ENCODE assay signal across 10 cellular contexts in genomic region chr12:55842681-55843429, GRCh38. TPM values are rescaled to one million over a fixed set of nuclear protein-coding genes. Genes with fewer than 3 reads are reported as not detected.
DNase-seq lines count a peak whose midpoint lies in the region; ATAC-seq, FAIRE-seq and TF ChIP-seq lines count a peak whose summit lies in the region.
"Had no signal": no experiment of that assay in that cellular context is flagged by ENCODE, and none has a peak within 500 bp of the region (broad histone marks: within the 10 kb centered on the region; RNA-seq: fewer than 3 reads in every experiment).

Gene MMP19 (minus strand): TSS chr12:55842936. CDS start chr12:55842830, 106 bp downstream.

- H3K36me3 ChIP-seq in RWPE2 (ENCODE audit: low read depth) (no peaks in the 10 kb centered on the region), pancreas (no peaks in the 10 kb centered on the region)

- H3K4me1 ChIP-seq in RWPE2 (ENCODE audit: insufficient read depth, poor library complexity, severe bottlenecking) (peaks cover 11% of the 10 kb centered on the region), pancreas (no peaks in the 10 kb centered on the region)

- H3K4me3 ChIP-seq in RWPE2 (ENCODE audit: severe bottlenecking) (peak within 1 kb of the TSS; percentile 8), fibroblast of villous mesenchyme (ENCODE audit: low read depth, low read length) (peak within 1 kb of the TSS; percentile 75), pancreas (peak within 1 kb of the TSS in 1 of 4 donors; percentile 12)

- ATAC-seq in RWPE2 (ENCODE audit: low read depth) (peak; percentile 65), pancreas (peak in 3 of 4 donors; percentile 51 to 55 (median 53)), GM19328 (IDR thresholded peaks at IDR 0.05; ENCODE audit: unreplicated experiment) (no peak), GM18907 (IDR thresholded peaks at IDR 0.05; ENCODE audit: unreplicated experiment) (no peak)

- intact Hi-C loops in pancreas (cut with DNase I) = no loop called here

- H3K27ac ChIP-seq in RWPE2 (ENCODE audit: poor library complexity, severe bottlenecking) = peak within 1 kb of the TSS; percentile 35
- no peak within 1 kb of the TSS for H3K27ac ChIP-seq in pancreas

- DNase-seq in EH (ENCODE audit: low read depth) (peak; percentile 84), RWPE2 (ENCODE audit: low spot score) (no peak), fibroblast of villous mesenchyme (ENCODE audit: low read depth) (peak; percentile 86), pancreas (no peak), DMS53 treated with DMSO at 0.1 percent for 48 hours (lab: John Stamatoyannopoulos, UW; ENCODE audit: unreplicated experiment) (no peak), NK-92 (lab: John Stamatoyannopoulos, UW; ENCODE audit: unreplicated experiment) (no peak)
- DNase-seq: activated T-cell treated with anti-CD3 and anti-CD28 coated beads, Interleukin-2, amount 50 U/mL, for 1 hour had no signal

- WGBS in pancreas, 2 donors = 62 to 66% methylated on average over 8 to 10 of the region's 10 CpGs

- no peaks in the 10 kb centered on the region for H3K27me3 ChIP-seq in RWPE2 (ENCODE audit: insufficient read depth, poor library complexity, severe bottlenecking)
- no peaks in the 10 kb centered on the region for H3K27me3 ChIP-seq in pancreas

- H3K9me3 ChIP-seq in RWPE2 (ENCODE audit: severe bottlenecking) (no peaks in the 10 kb centered on the region), pancreas (no peaks in the 10 kb centered on the region)

- TF ChIP-seq CTCF in RWPE2 (IDR thresholded peaks at IDR 0.05; ENCODE audit: poor library complexity, severe bottlenecking) = no peak
- TF ChIP-seq CTCF in fibroblast of villous mesenchyme (IDR thresholded peaks at IDR 0.05; ENCODE audit: insufficient read depth, low read depth, low read length) = no peak
- TF ChIP-seq CTCF in pancreas (IDR thresholded peaks at IDR 0.05) = no peak

- no peak for FAIRE-seq in pancreas (lab: Jason Lieb, UNC)

RNA-seq across cellular contexts. Expression of gene MMP19, which starts in this region (rescaled TPM):
- 9.1 and 9.7 TPM in 2 replicates for total RNA-seq in fibroblast of villous mesenchyme
- total RNA-seq in pancreas = 1 to 10 TPM in 4 of 6 donors, under 1 TPM in 2; 0.63 to 6.8 (median 1.8) TPM
- 1 to 10 TPM; 4.3 to 7.5 TPM for polyA plus RNA-seq in pancreas
- polyA plus RNA-seq: IgD-negative memory B cell had no signal

Comparison
In these comparisons a context has a peak if more than half of its experiments do, and no peak if none do; other contexts are left out.
1. DNase-seq: peak in EH (single experiment) and fibroblast of villous mesenchyme (single experiment); none in RWPE2 (single experiment), pancreas (0 of 6), DMS53 treated with DMSO at 0.1 percent for 48 hours (single experiment) and NK-92 (single experiment).
2. ATAC-seq: peak in RWPE2 (single experiment) and pancreas (3 of 4); none in GM19328 (single experiment) and GM18907 (single experiment).